18 cellular contexts compared by ENCODE assay signal in the genomic region with DNA sequence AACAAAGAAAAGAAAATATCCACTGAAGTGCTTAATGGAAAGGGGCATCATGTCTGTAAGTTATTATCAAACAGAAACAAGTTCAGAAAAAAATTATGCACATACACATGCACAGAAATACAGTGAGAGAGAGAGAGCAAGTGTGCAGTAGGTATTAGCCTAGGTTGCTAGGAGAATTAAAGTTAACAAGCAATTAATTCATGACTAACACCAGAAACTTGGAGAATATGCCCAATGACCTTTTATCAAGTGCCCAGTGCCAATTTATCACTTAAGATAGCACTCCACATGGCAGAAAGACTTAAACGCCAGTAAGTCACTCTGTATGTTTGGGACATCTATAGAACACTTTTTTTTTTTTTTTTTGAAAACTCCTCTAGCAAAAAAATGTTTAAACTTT. TPM values are rescaled to one million over a fixed set of nuclear protein-coding genes. Genes with fewer than 3 reads are reported as not detected.
DNase-seq lines count a peak whose midpoint lies in the region; ATAC-seq and TF ChIP-seq lines count a peak whose summit lies in the region.
"Had no signal": no experiment of that assay in that cellular context is flagged by ENCODE, and none has a peak within 500 bp of the region (broad histone marks: within the 10 kb centered on the region; RNA-seq: fewer than 3 reads in every experiment).

No MANE protein-coding gene starts in this region.

- POLR2A ChIA-PET in SK-N-SH (lab: Yijun Ruan, JAX) (no interaction called here), WTC11 (lab: Charles Lee) (no interaction called here)

- no peak overlapping the region for H3K14ac ChIP-seq in mesenchymal stem cell (ENCODE audit: low read length in 2 of 2)

- H3K4me2 ChIP-seq in SK-N-SH (no peak overlapping the region), mesenchymal stem cell (ENCODE audit: low read length, poor library complexity, severe bottlenecking) (no peak overlapping the region)
- H3K4me2 ChIP-seq: BLaER1 treated with 17β-estradiol and CSF1 and Interleukin-3, amounts not matched to agents 10 nM and 100 nM had no signal

- ATAC-seq in SK-N-SH treated with all-trans-retinoic acid at 6 μM for 48 hours (no peak), WTC11 (no peak), omental fat pad (ENCODE audit: low FRiP score) (peak; percentile 83), GM18870 (IDR thresholded peaks at IDR 0.05; ENCODE audit: unreplicated experiment) (no peak), HG02938 (IDR thresholded peaks at IDR 0.05; ENCODE audit: unreplicated experiment) (no peak), GM19023 (IDR thresholded peaks at IDR 0.05; ENCODE audit: unreplicated experiment) (no peak)

- peaks cover 5% of the 10 kb centered on the region for H3K36me3 Mint-ChIP-seq in WTC11

- H2BK5ac ChIP-seq in mesenchymal stem cell (ENCODE audit: low read depth, low read length, poor library complexity, severe bottlenecking), result no peak overlapping the region

- no peak overlapping the region for H2BK120ac ChIP-seq in mesenchymal stem cell (ENCODE audit: low read depth, low read length)

- no peak for TF ChIP-seq RAD21 in SK-N-SH (IDR thresholded peaks at IDR 0.05; ENCODE audit: low read length)

- H3K36me3 ChIP-seq in SK-N-SH (replicated peaks in 1 of 2; ENCODE audit: control insufficient read depth in 1 of 2, insufficient read depth in 2 of 2, low read length in 1 of 2) (no peaks in the 10 kb centered on the region), mesenchymal stem cell (ENCODE audit: control insufficient read depth in 1 of 2, insufficient read depth in 2 of 2, low read depth in 1 of 2, low read length in 2 of 2) (peaks cover 6 to 25% of the 10 kb centered on the region in 2 experiments)

- H3K4me3 Mint-ChIP-seq in WTC11, result no peak overlapping the region
- H3K4me3 Mint-ChIP-seq: CD4-positive, alpha-beta memory T cell; H9 had no signal

- no peak overlapping the region for H2BK15ac ChIP-seq in mesenchymal stem cell (ENCODE audit: low read depth, poor library complexity, severe bottlenecking)

- TF ChIP-seq EP300 in SK-N-SH (IDR thresholded peaks at IDR 0.05; ENCODE audit: borderline replicate concordance in 1 of 2, low read depth in 1 of 2, low read length in 1 of 2), result no peak

- TF ChIP-seq CTCF in SK-N-SH (IDR thresholded peaks at IDR 0.05) (no peak), WTC11 (IDR thresholded peaks at IDR 0.05) (no peak), omental fat pad (IDR thresholded peaks at IDR 0.05) (no peak)

- H3K79me2 ChIP-seq in SK-N-SH (ENCODE audit: insufficient read depth), result no peaks in the 10 kb centered on the region

- no peak overlapping the region for H3K4ac ChIP-seq in mesenchymal stem cell (ENCODE audit: low read depth in 1 of 2, low read length in 2 of 2)

- no peak overlapping the region for H3K23ac ChIP-seq in mesenchymal stem cell (ENCODE audit: low read length in 2 of 2)

- no peak overlapping the region for H3K4me3 ChIP-seq in SK-N-SH (ENCODE audit: low read depth in 2 of 2, low read length in 1 of 2)
- H3K4me3 ChIP-seq in mesenchymal stem cell (ENCODE audit: insufficient read depth in 1 of 2, low read depth in 1 of 2, low read length in 2 of 2), result no peak overlapping the region
- H3K4me3 ChIP-seq: BLaER1 treated with 17β-estradiol and CSF1 and Interleukin-3, amounts not matched to agents 10 nM and 100 nM had no signal

- no peaks in the 10 kb centered on the region for H3F3A ChIP-seq in SK-N-SH (replicated peaks; ENCODE audit: insufficient read depth)

- H3K18ac ChIP-seq in mesenchymal stem cell (ENCODE audit: low read depth in 1 of 2, low read length in 2 of 2), result no peak overlapping the region

- H3K9me3 ChIP-seq in SK-N-SH (no peaks in the 10 kb centered on the region), mesenchymal stem cell (ENCODE audit: control insufficient read depth, low read length) (no peaks in the 10 kb centered on the region)
- H3K9me3 ChIP-seq: BLaER1 treated with 17β-estradiol and CSF1 and Interleukin-3, amounts not matched to agents 10 nM and 100 nM had no signal

- H3K9ac ChIP-seq in SK-N-SH, result no peak overlapping the region
- no peak overlapping the region for H3K9ac ChIP-seq in mesenchymal stem cell (ENCODE audit: low read length)
- H3K9ac ChIP-seq: BLaER1 treated with 17β-estradiol and CSF1 and Interleukin-3, amounts not matched to agents 10 nM and 100 nM had no signal

- no peak overlapping the region for H3K27ac ChIP-seq in SK-N-SH (ENCODE audit: low read depth in 2 of 2, low read length in 1 of 2)
- H3K27ac ChIP-seq in mesenchymal stem cell (ENCODE audit: low read length, poor library complexity, severe bottlenecking), result no peak overlapping the region
- H3K27ac ChIP-seq: 22Rv1; BLaER1 treated with 17β-estradiol and CSF1 and Interleukin-3, amounts not matched to agents 10 nM and 100 nM had no signal

- peak overlapping the region; percentile 63; the same call in 1 of the 2 replicates for H3K27ac Mint-ChIP-seq in WTC11
- H3K27ac Mint-ChIP-seq: H9 had no signal

- no peaks in the 10 kb centered on the region for H3K9me2 ChIP-seq in SK-N-SH

- H2BK12ac ChIP-seq in mesenchymal stem cell (ENCODE audit: low read length in 2 of 2), result no peak overlapping the region

- no peak overlapping the region for H2AFZ ChIP-seq in SK-N-SH (ENCODE audit: low read depth)
- H2AFZ ChIP-seq in mesenchymal stem cell (ENCODE audit: low read depth, low read length), result no peak overlapping the region

- WGBS in SK-N-SH (ENCODE audit: low lambda C conversion rate), result 71% methylated on average over 1 of the region's 1 CpG
- 88% methylated on average over 1 of the region's 1 CpG for WGBS in mesenchymal stem cell

- H3K27me3 ChIP-seq in SK-N-SH (ENCODE audit: insufficient read depth) (no peaks in the 10 kb centered on the region), mesenchymal stem cell (ENCODE audit: control insufficient read depth in 1 of 2, insufficient read depth in 1 of 2, low read length in 2 of 2) (no peaks in the 10 kb centered on the region)
- H3K27me3 ChIP-seq: BLaER1 treated with 17β-estradiol and CSF1 and Interleukin-3, amounts not matched to agents 10 nM and 100 nM had no signal

- no peaks in the 10 kb centered on the region for H3K4me1 Mint-ChIP-seq in WTC11
- H3K4me1 Mint-ChIP-seq: H9 had no signal

- H3K4me1 ChIP-seq in SK-N-SH (ENCODE audit: control insufficient read depth in 1 of 2, insufficient read depth in 2 of 2, low read depth in 1 of 2, low read length in 1 of 2) (no peaks in the 10 kb centered on the region), mesenchymal stem cell (ENCODE audit: control insufficient read depth, insufficient read depth, low read depth, low read length) (no peaks in the 10 kb centered on the region)
- H3K4me1 ChIP-seq: BLaER1 treated with 17β-estradiol and CSF1 and Interleukin-3, amounts not matched to agents 10 nM and 100 nM had no signal

- DNase-seq in SK-N-SH, result no peak
- no peak for DNase-seq in WTC11 (ENCODE audit: low spot score)
- no peak for DNase-seq in omental fat pad (ENCODE audit: low spot score)
- DNase-seq in mesenchymal stem cell, result no peak
- DNase-seq: AML-193; CD4-positive, alpha-beta memory T cell; COR-L47; DMS153; DMS79 treated with DMSO at 0.1 percent for 48 hours; EL; GOT3; H9 had no signal

- H4K91ac ChIP-seq in mesenchymal stem cell (ENCODE audit: low read length), result no peak overlapping the region

- H3K27me3 Mint-ChIP-seq in WTC11 (ENCODE audit: low read depth), result no peaks in the 10 kb centered on the region
- H3K27me3 Mint-ChIP-seq: CD4-positive, alpha-beta memory T cell had no signal

- no peaks in the 10 kb centered on the region for H4K20me1 ChIP-seq in SK-N-SH (ENCODE audit: insufficient read depth)
- H4K20me1 ChIP-seq: BLaER1 treated with 17β-estradiol and CSF1 and Interleukin-3, amounts not matched to agents 10 nM and 100 nM had no signal

- H4K8ac ChIP-seq in mesenchymal stem cell (ENCODE audit: low read length), result no peak overlapping the region

- H3K79me1 ChIP-seq in mesenchymal stem cell (replicated peaks; ENCODE audit: low read length, poor library complexity, severe bottlenecking), result peaks cover 1% of the 10 kb centered on the region

- H3K9me3 Mint-ChIP-seq in WTC11, result no peaks in the 10 kb centered on the region
- H3K9me3 Mint-ChIP-seq: CD4-positive, alpha-beta memory T cell had no signal

- H2AK5ac ChIP-seq in mesenchymal stem cell (ENCODE audit: low read length, severe bottlenecking), result no peak overlapping the region

- CTCF ChIA-PET in SK-N-SH (lab: Yijun Ruan, JAX) (no interaction called here), WTC11 (lab: Charles Lee) (no interaction called here)

TF ChIP-seq in SK-N-SH, 30 proteins besides CTCF, POLR2A, EP300 and RAD21 (continues in another document):
- no peak for TF ChIP-seq EZH2phosphoT487 (IDR thresholded peaks at IDR 0.05; ENCODE audit: borderline replicate concordance, low read depth)
- TF ChIP-seq, protein P1, sequence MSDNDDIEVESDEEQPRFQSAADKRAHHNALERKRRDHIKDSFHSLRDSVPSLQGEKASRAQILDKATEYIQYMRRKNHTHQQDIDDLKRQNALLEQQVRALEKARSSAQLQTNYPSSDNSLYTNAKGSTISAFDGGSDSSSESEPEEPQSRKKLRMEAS (IDR thresholded peaks at IDR 0.05; ENCODE audit: low read depth), result no peak
- no peak for TF ChIP-seq RCOR1 (IDR thresholded peaks at IDR 0.05; ENCODE audit: low read length)
- TF ChIP-seq ELF1 (IDR thresholded peaks at IDR 0.05), result no peak
- no peak for TF ChIP-seq TAF1 (IDR thresholded peaks at IDR 0.05; ENCODE audit: borderline replicate concordance, low read depth, low read length)

TF ChIP-seq in WTC11, 78 proteins besides CTCF, POLR2A, EP300 and RAD21 (continues in another document):
- TF ChIP-seq ZNF138 (CRISPR knock-in tag; conservative IDR thresholded peaks at IDR 0.05) (no peak), GABPB1 (CRISPR knock-in tag; IDR thresholded peaks at IDR 0.05) (no peak), FOXP1 (CRISPR knock-in tag; IDR thresholded peaks at IDR 0.05; ENCODE audit: borderline replicate concordance) (no peak), ZNF671 (CRISPR knock-in tag; IDR thresholded peaks at IDR 0.05) (no peak)
- TF ChIP-seq, protein P2, sequence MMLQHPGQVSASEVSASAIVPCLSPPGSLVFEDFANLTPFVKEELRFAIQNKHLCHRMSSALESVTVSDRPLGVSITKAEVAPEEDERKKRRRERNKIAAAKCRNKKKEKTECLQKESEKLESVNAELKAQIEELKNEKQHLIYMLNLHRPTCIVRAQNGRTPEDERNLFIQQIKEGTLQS (CRISPR knock-in tag; conservative IDR thresholded peaks at IDR 0.05), result no peak
- TF ChIP-seq, protein P3, sequence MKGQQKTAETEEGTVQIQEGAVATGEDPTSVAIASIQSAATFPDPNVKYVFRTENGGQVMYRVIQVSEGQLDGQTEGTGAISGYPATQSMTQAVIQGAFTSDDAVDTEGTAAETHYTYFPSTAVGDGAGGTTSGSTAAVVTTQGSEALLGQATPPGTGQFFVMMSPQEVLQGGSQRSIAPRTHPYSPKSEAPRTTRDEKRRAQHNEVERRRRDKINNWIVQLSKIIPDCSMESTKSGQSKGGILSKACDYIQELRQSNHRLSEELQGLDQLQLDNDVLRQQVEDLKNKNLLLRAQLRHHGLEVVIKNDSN (CRISPR knock-in tag; IDR thresholded peaks at IDR 0.05), result no peak

RNA-seq across cellular contexts. Expression of a gene that starts 56.2 kb away (rescaled TPM):
- polyA plus RNA-seq in SK-N-SH (2012; rRNA removed), result 34.2 and 49.0 TPM in 2 replicates
- polyA plus RNA-seq in SK-N-SH (2012; cell fraction: cytosol; rRNA removed), result 31.6 and 39.7 TPM in 2 replicates
- polyA plus RNA-seq in SK-N-SH (2012; cell fraction: nucleus; rRNA removed), result 14.7 and 37.7 TPM in 2 replicates
- 328 to 381 TPM (median 374 TPM) in 3 replicates for total RNA-seq in WTC11 (2021)
- total RNA-seq in omental fat pad, result 100 to 1,000 TPM in 2 of 4 donors, 10 to 100 TPM in 2; 15.1 to 125 (median 78.3) TPM
- 35.0 TPM for polyA plus RNA-seq in mesenchymal stem cell (2013, experiment 1 of 2)
- 35.9 TPM for polyA plus RNA-seq in mesenchymal stem cell (2013, experiment 2 of 2)
